Comparison of ENCODE assay signal across 11 cellular contexts in genomic region chr16:88882358-88883030, GRCh38. TPM values are rescaled to one million over a fixed set of nuclear protein-coding genes. Genes with fewer than 3 reads are reported as not detected.
DNase-seq lines count a peak whose midpoint lies in the region; ATAC-seq and TF ChIP-seq lines count a peak whose summit lies in the region.
"Had no signal": no experiment of that assay in that cellular context is flagged by ENCODE, and none has a peak within 500 bp of the region (broad histone marks: within the 10 kb centered on the region; RNA-seq: fewer than 3 reads in every experiment).

No MANE protein-coding gene starts in this region.

- BruUV-seq in A673 (replicated peaks; lab: Mats Ljungman, UMichigan) = no TSS peak

- ATAC-seq in left colon (peak; percentile 84), GM18505 (IDR thresholded peaks at IDR 0.05; ENCODE audit: unreplicated experiment) (no peak), GM21576 (IDR thresholded peaks at IDR 0.05; ENCODE audit: unreplicated experiment) (no peak), heart left ventricle (no peak)

- WGBS in heart left ventricle, 4 donors = 86 to 88% (median 87%) methylated on average over 26 of the region's 26 CpGs

- H3K9me3 ChIP-seq in A673 (ENCODE audit: low read depth, low read length, poor library complexity, severe bottlenecking) = no peaks in the 10 kb centered on the region
- no peaks in the 10 kb centered on the region for H3K9me3 ChIP-seq in heart left ventricle

- TF ChIP-seq CTCF in A673 (conservative IDR thresholded peaks at IDR 0.05; ENCODE audit: low read depth, low read length) = no peak
- TF ChIP-seq CTCF in GM06990 (IDR thresholded peaks at IDR 0.05; ENCODE audit: insufficient read depth, low read length, poor library complexity, severe bottlenecking) = no peak
- no peak for TF ChIP-seq CTCF in heart left ventricle (IDR thresholded peaks at IDR 0.05)

- intact Hi-C loops in A673 (cut with micrococcal nuclease; ENCODE audit: unreplicated experiment) = no loop called here
- intact Hi-C loops in left colon (cut with DNase I, micrococcal nuclease) = no loop called here
- intact Hi-C loops in heart left ventricle (cut with DNase I) = no loop called here

- H3K4me1 ChIP-seq in A673 (ENCODE audit: insufficient read depth, low read length, poor library complexity, severe bottlenecking) (no peaks in the 10 kb centered on the region), heart left ventricle (peaks cover 0 to 34% (median 16%) of the 10 kb centered on the region in 12 donors)

- no peak overlapping the region for H3K27ac ChIP-seq in A673 (ENCODE audit: low read depth, low read length, poor library complexity, severe bottlenecking)
- H3K27ac ChIP-seq in heart left ventricle = no peak overlapping the region
- H3K27ac ChIP-seq: neural progenitor cell, PC-9 had no signal

- CTCF ChIA-PET in A673 (lab: Charles Lee) = no interaction called here

- H3K4me3 ChIP-seq in A673 (ENCODE audit: low read depth, low read length, poor library complexity, severe bottlenecking) (no peak overlapping the region), GM06990 (replicated peaks; ENCODE audit: low read depth, low read length) (no peak overlapping the region), heart left ventricle (no peak overlapping the region)
- H3K4me3 ChIP-seq: neural progenitor cell, PC-9 had no signal

- POLR2A ChIA-PET in A673 (lab: Charles Lee; ENCODE audit: low non-redundant PET) = interaction anchor here (0.5 kb wide), 1 partner anchor 23 kb away, joined by 11 read pairs; no protein-coding TSS in a partner anchor

- TF ChIP-seq POLR2A in GM18505 (IDR thresholded peaks at IDR 0.05; ENCODE audit: borderline replicate concordance, extremely low read depth, insufficient read depth, insufficient read length) (no peak), heart left ventricle (IDR thresholded peaks at IDR 0.05) (no peak)

- H3K27me3 ChIP-seq in A673 (replicated peaks; ENCODE audit: insufficient read depth, low read depth, low read length, poor library complexity) (no peaks in the 10 kb centered on the region), GM06990 (replicated peaks; ENCODE audit: control insufficient read depth, insufficient read depth, low read length) (no peaks in the 10 kb centered on the region), heart left ventricle (peaks cover 0 to 11% (median 0%) of the 10 kb centered on the region in 9 donors)
- H3K27me3 ChIP-seq: neural progenitor cell had no signal

- H3K36me3 ChIP-seq in A673 (ENCODE audit: insufficient read depth, low read length, poor library complexity, severe bottlenecking) (no peaks in the 10 kb centered on the region), GM06990 (ENCODE audit: control insufficient read depth, insufficient read depth, low read length) (peaks cover 65% of the 10 kb centered on the region), heart left ventricle (peaks cover 0 to 68% (median 42%) of the 10 kb centered on the region in 9 donors)
- H3K36me3 ChIP-seq: neural progenitor cell had no signal

- DNase-seq in A673 (ENCODE audit: low spot score) = peak; percentile 37
- DNase-seq in GM06990 (ENCODE audit: extremely low read depth, insufficient read length) = peak; percentile 59
- DNase-seq in RPMI8226 = peak; percentile 6
- DNase-seq in left colon = peak; percentile 68 to 80
- DNase-seq in hippocampal formation (lab: John Stamatoyannopoulos, UW) = no peak
- DNase-seq in heart left ventricle = no peak

RNA-seq across cellular contexts. Expression of gene PABPN1L, which starts 16.0 kb away (rescaled TPM):
- total RNA-seq in A673 (2021) = not detected in 2 replicates
- total RNA-seq in left colon = not detected
- total RNA-seq in heart left ventricle = not detected
- not detected for polyA plus RNA-seq in heart left ventricle
- total RNA-seq: kidney epithelial cell, PC-9 had no signal

RNA-seq across cellular contexts. Expression of gene TRAPPC2L, which starts 25.6 kb away (rescaled TPM):
- 89.9 and 98.6 TPM in 2 replicates for total RNA-seq in A673 (2021)
- total RNA-seq in left colon = 10 to 100 TPM; 37.0 to 44.4 TPM
- total RNA-seq in heart left ventricle = 10 to 100 TPM; 20.3 to 65.7 (median 44.2) TPM
- polyA plus RNA-seq in heart left ventricle = 10 to 100 TPM; 30.3 to 51.3 TPM

RNA-seq across cellular contexts. Expression of gene GALNS, which starts 25.7 kb away (rescaled TPM):
- total RNA-seq in A673 (2021) = 54.8 and 60.6 TPM in 2 replicates
- total RNA-seq in left colon = 10 to 100 TPM; 39.1 to 43.5 TPM
- total RNA-seq in heart left ventricle = 10 to 100 TPM; 10.7 to 22.7 (median 13.3) TPM
- 10 to 100 TPM; 14.1 to 16.4 TPM for polyA plus RNA-seq in heart left ventricle

Comparison
In these comparisons a context has a peak if more than half of its experiments do, and no peak if none do; other contexts are left out.
1. DNase-seq: peak in A673 (single experiment), GM06990 (single experiment), RPMI8226 (single experiment) and left colon (2 of 2); none in hippocampal formation (0 of 2) and heart left ventricle (0 of 5).